11 cellular contexts compared by ENCODE assay signal in genomic region chr2:240960963-240961876, GRCh38. TPM values are rescaled to one million over a fixed set of nuclear protein-coding genes. Genes with fewer than 3 reads are reported as not detected.
DNase-seq lines count a peak whose midpoint lies in the region; ATAC-seq and FAIRE-seq lines count a peak whose summit lies in the region.
"Had no signal": no experiment of that assay in that cellular context is flagged by ENCODE, and none has a peak within 500 bp of the region (broad histone marks: within the 10 kb centered on the region; RNA-seq: fewer than 3 reads in every experiment).

No MANE protein-coding gene starts in this region.

- no peaks in the 10 kb centered on the region for H3K4me1 Mint-ChIP-seq in activated T-cell treated with anti-CD3 and anti-CD28 coated beads, Interleukin-2, amount 50 U/mL, for 72 hours (ENCODE audit: low read depth)
- H3K4me1 Mint-ChIP-seq: T-cell had no signal

- FAIRE-seq in HTR-8/SVneo (lab: Jason Lieb, UNC), result peak; percentile 98
- FAIRE-seq: astrocyte had no signal

- H3K27me3 Mint-ChIP-seq in activated T-cell treated with anti-CD3 and anti-CD28 coated beads, Interleukin-2, amount 50 U/mL, for 72 hours (ENCODE audit: low read depth), result no peaks in the 10 kb centered on the region

- no peaks in the 10 kb centered on the region for H3K36me3 Mint-ChIP-seq in activated T-cell treated with anti-CD3 and anti-CD28 coated beads, Interleukin-2, amount 50 U/mL, for 72 hours (ENCODE audit: insufficient read depth in 2 of 2)
- H3K36me3 Mint-ChIP-seq: T-cell had no signal

- H3K4me3 Mint-ChIP-seq in activated T-cell treated with anti-CD3 and anti-CD28 coated beads, Interleukin-2, amount 50 U/mL, for 72 hours, result no peak overlapping the region
- H3K4me3 Mint-ChIP-seq: T-cell had no signal

- ATAC-seq in activated T-cell treated with anti-CD3 and anti-CD28 coated beads, Interleukin-2, amount 50 U/mL, for 72 hours (replicated peaks in 1 of 2), result no peak
- no peak for ATAC-seq in GM19328 (IDR thresholded peaks at IDR 0.05; ENCODE audit: unreplicated experiment)
- ATAC-seq: T-cell had no signal

- no peak overlapping the region for H3K27ac Mint-ChIP-seq in activated T-cell treated with anti-CD3 and anti-CD28 coated beads, Interleukin-2, amount 50 U/mL, for 72 hours
- H3K27ac Mint-ChIP-seq: T-cell had no signal

- H3K9me3 Mint-ChIP-seq in activated T-cell treated with anti-CD3 and anti-CD28 coated beads, Interleukin-2, amount 50 U/mL, for 72 hours, result no peaks in the 10 kb centered on the region
- H3K9me3 Mint-ChIP-seq: T-cell had no signal

- no peak for DNase-seq in HTR-8/SVneo (ENCODE audit: insufficient read length, low spot score)
- DNase-seq in SKM-1 treated with dmso at 0.1 percent for 144 hours (lab: John Stamatoyannopoulos, UW; ENCODE audit: unreplicated experiment), result peak; percentile 89
- peak; percentile 17 for DNase-seq in islet precursor cell
- DNase-seq in smooth muscle cell of the brain vasculature (ENCODE audit: low read depth, low spot score), result peak; percentile 57
- DNase-seq in NCI-H2196 (lab: John Stamatoyannopoulos, UW; ENCODE audit: unreplicated experiment), result no peak
- no peak for DNase-seq in activated T-cell treated with anti-CD3 and anti-CD28 coated beads, Interleukin-2, amount 50 U/mL, for 72 hours

RNA-seq across cellular contexts. Expression of gene SNED1, which starts 37.2 kb away (rescaled TPM):
- total RNA-seq in activated T-cell treated with anti-CD3 and anti-CD28 coated beads, Interleukin-2, amount 50 U/mL, for 72 hours, result 1 to 10 TPM in 1 of 2 donors, under 1 TPM in 1; 0.36 to 4.1 TPM

RNA-seq across cellular contexts. Expression of gene CROCC2, which starts 55.1 kb away (rescaled TPM):
- total RNA-seq in activated T-cell treated with anti-CD3 and anti-CD28 coated beads, Interleukin-2, amount 50 U/mL, for 72 hours, result not detected
- total RNA-seq: astrocyte, epithelial cell of proximal tubule, T-cell, temporal lobe had no signal

Comparison
In these comparisons a context has a peak if more than half of its experiments do, and no peak if none do; other contexts are left out.
1. DNase-seq: peak in SKM-1 treated with dmso at 0.1 percent for 144 hours (single experiment), islet precursor cell (single experiment) and smooth muscle cell of the brain vasculature (single experiment); none in HTR-8/SVneo (single experiment), NCI-H2196 (single experiment) and activated T-cell treated with anti-CD3 and anti-CD28 coated beads, Interleukin-2, amount 50 U/mL, for 72 hours (0 of 2).